ENCODE assay signal across 22 cellular contexts in genomic region chr17:28816540-28816939, GRCh38. TPM values are rescaled to one million over a fixed set of nuclear protein-coding genes. Genes with fewer than 3 reads are reported as not detected.
DNase-seq lines count a peak whose midpoint lies in the region; ATAC-seq and TF ChIP-seq lines count a peak whose summit lies in the region.
"Had no signal": no experiment of that assay in that cellular context is flagged by ENCODE, and none has a peak within 500 bp of the region (broad histone marks: within the 10 kb centered on the region; RNA-seq: fewer than 3 reads in every experiment).

No MANE protein-coding gene starts in this region.

- H3K9me3 Mint-ChIP-seq in activated CD8-positive, alpha-beta T cell treated with anti-CD3 and anti-CD28 coated beads for 36 hours, result no peaks in the 10 kb centered on the region
- H3K9me3 Mint-ChIP-seq in activated CD8-positive, alpha-beta T cell treated with anti-CD3 and anti-CD28 coated beads, Interleukin-2, amount 10 ng/mL, durations not matched to agents 7 days and 5 days (ENCODE audit: insufficient read depth), result no peaks in the 10 kb centered on the region
- no peaks in the 10 kb centered on the region for H3K9me3 Mint-ChIP-seq in central memory CD8-positive, alpha-beta T cell
- H3K9me3 Mint-ChIP-seq in neural crest cell, result no peaks in the 10 kb centered on the region
- H3K9me3 Mint-ChIP-seq in stimulated activated memory B cell treated with anti-CD40 and anti-IgM and Interleukin-4, amounts not matched to agents 10 μg/mL and 1 μg/mL and 100 μg/mL, for 72 hours, result no peaks in the 10 kb centered on the region

- TSS peak; percentile 20 for BruUV-seq in Panc1 (replicated peaks; lab: Mats Ljungman, UMichigan)

- TF ChIP-seq CTCF in activated CD8-positive, alpha-beta T cell treated with anti-CD3 and anti-CD28 coated beads for 36 hours (IDR thresholded peaks at IDR 0.05), result no peak
- TF ChIP-seq CTCF in Panc1 (IDR thresholded peaks at IDR 0.05), result no peak
- TF ChIP-seq CTCF in neural crest cell (conservative IDR thresholded peaks at IDR 0.05), result no peak

- no peaks in the 10 kb centered on the region for H3K36me3 Mint-ChIP-seq in activated CD8-positive, alpha-beta T cell treated with anti-CD3 and anti-CD28 coated beads for 36 hours (ENCODE audit: low read depth)
- H3K36me3 Mint-ChIP-seq in activated CD8-positive, alpha-beta T cell treated with anti-CD3 and anti-CD28 coated beads, Interleukin-2, amount 10 ng/mL, durations not matched to agents 7 days and 5 days (ENCODE audit: low read depth), result peaks cover 4% of the 10 kb centered on the region
- peaks cover 11% of the 10 kb centered on the region for H3K36me3 Mint-ChIP-seq in central memory CD8-positive, alpha-beta T cell (ENCODE audit: insufficient read depth)
- H3K36me3 Mint-ChIP-seq in neural crest cell (ENCODE audit: low read depth), result no peaks in the 10 kb centered on the region
- H3K36me3 Mint-ChIP-seq in stimulated activated memory B cell treated with anti-CD40 and anti-IgM and Interleukin-4, amounts not matched to agents 10 μg/mL and 1 μg/mL and 100 μg/mL, for 72 hours, result peaks cover 6% of the 10 kb centered on the region

- intact Hi-C loops in activated CD8-positive, alpha-beta T cell treated with anti-CD3 and anti-CD28 coated beads for 36 hours (cut with micrococcal nuclease), result loop anchor here (10.0 kb wide), 2 partner anchors 58 to 478 kb away; partner anchors contain the start of gene NUFIP2
- intact Hi-C loops in Panc1 (cut with micrococcal nuclease; ENCODE audit: unreplicated experiment), result no loop called here

- no peak for DNase-seq in activated CD8-positive, alpha-beta T cell treated with anti-CD3 and anti-CD28 coated beads for 36 hours
- no peak for DNase-seq in activated CD8-positive, alpha-beta T cell treated with anti-CD3 and anti-CD28 coated beads, Interleukin-2, amount 10 ng/mL, durations not matched to agents 7 days and 5 days
- DNase-seq in Panc1 (ENCODE audit: low read depth, low spot score) (no peak), neural crest cell (ENCODE audit: low read depth, low spot score) (no peak)
- no peak for DNase-seq in central memory CD8-positive, alpha-beta T cell (ENCODE audit: low spot score in 2 of 2)
- DNase-seq: 8988T, DMS53, GDM1, GOT3, IMR-90, NCI-H1694, NCI-H2081, NCI-H2171, NCI-H345, NCI-H524, NCI-H82, SJCRH30 had no signal

- H3K27ac ChIP-seq in Panc1 (ENCODE audit: low read length), result peak overlapping the region; percentile 19; the same call in 1 of the 2 replicates
- H3K27ac ChIP-seq: C4-2B, SJCRH30 had no signal

- no peak overlapping the region for H3K4me3 Mint-ChIP-seq in activated CD8-positive, alpha-beta T cell treated with anti-CD3 and anti-CD28 coated beads for 36 hours
- H3K4me3 Mint-ChIP-seq in activated CD8-positive, alpha-beta T cell treated with anti-CD3 and anti-CD28 coated beads, Interleukin-2, amount 10 ng/mL, durations not matched to agents 7 days and 5 days, result no peak overlapping the region
- no peak overlapping the region for H3K4me3 Mint-ChIP-seq in central memory CD8-positive, alpha-beta T cell
- peak overlapping the region; percentile 44 for H3K4me3 Mint-ChIP-seq in neural crest cell
- H3K4me3 Mint-ChIP-seq in stimulated activated memory B cell treated with anti-CD40 and anti-IgM and Interleukin-4, amounts not matched to agents 10 μg/mL and 1 μg/mL and 100 μg/mL, for 72 hours, result no peak overlapping the region

- peak overlapping the region; percentile 38 for H3K27ac Mint-ChIP-seq in activated CD8-positive, alpha-beta T cell treated with anti-CD3 and anti-CD28 coated beads for 36 hours
- no peak overlapping the region for H3K27ac Mint-ChIP-seq in activated CD8-positive, alpha-beta T cell treated with anti-CD3 and anti-CD28 coated beads, Interleukin-2, amount 10 ng/mL, durations not matched to agents 7 days and 5 days
- H3K27ac Mint-ChIP-seq in central memory CD8-positive, alpha-beta T cell (ENCODE audit: low read depth), result peak overlapping the region; percentile 46
- H3K27ac Mint-ChIP-seq in neural crest cell (ENCODE audit: unreplicated experiment), result no peak overlapping the region
- H3K27ac Mint-ChIP-seq in stimulated activated memory B cell treated with anti-CD40 and anti-IgM and Interleukin-4, amounts not matched to agents 10 μg/mL and 1 μg/mL and 100 μg/mL, for 72 hours, result no peak overlapping the region

- H3K4me3 ChIP-seq in Panc1 (ENCODE audit: low read depth in 2 of 2, low read length in 2 of 2), result no peak overlapping the region
- H3K4me3 ChIP-seq: SJCRH30 had no signal

- peaks cover 2% of the 10 kb centered on the region; the same call in 1 of the 2 replicates for H3K36me3 ChIP-seq in Panc1 (ENCODE audit: control insufficient read depth, insufficient read depth, low read length)
- H3K36me3 ChIP-seq: SJCRH30 had no signal

- peaks cover 10% of the 10 kb centered on the region for H3K4me1 ChIP-seq in Panc1 (ENCODE audit: control insufficient read depth, insufficient read depth, low read length)

- POLR2A ChIA-PET in activated CD8-positive, alpha-beta T cell treated with anti-CD3 and anti-CD28 coated beads for 36 hours (lab: Charles Lee), result no interaction called here
- POLR2A ChIA-PET in activated CD8-positive, alpha-beta T cell treated with anti-CD3 and anti-CD28 coated beads, Interleukin-2, amount 10 ng/mL, durations not matched to agents 7 days and 5 days (lab: Charles Lee), result no interaction called here
- POLR2A ChIA-PET in Panc1 (lab: Charles Lee), result no interaction called here

- H3K4me1 Mint-ChIP-seq in activated CD8-positive, alpha-beta T cell treated with anti-CD3 and anti-CD28 coated beads for 36 hours (ENCODE audit: low read depth), result peaks cover 16% of the 10 kb centered on the region
- peaks cover 17% of the 10 kb centered on the region for H3K4me1 Mint-ChIP-seq in activated CD8-positive, alpha-beta T cell treated with anti-CD3 and anti-CD28 coated beads, Interleukin-2, amount 10 ng/mL, durations not matched to agents 7 days and 5 days (ENCODE audit: low read depth)
- peaks cover 17% of the 10 kb centered on the region for H3K4me1 Mint-ChIP-seq in central memory CD8-positive, alpha-beta T cell
- peaks cover 27% of the 10 kb centered on the region for H3K4me1 Mint-ChIP-seq in neural crest cell
- peaks cover 3% of the 10 kb centered on the region for H3K4me1 Mint-ChIP-seq in stimulated activated memory B cell treated with anti-CD40 and anti-IgM and Interleukin-4, amounts not matched to agents 10 μg/mL and 1 μg/mL and 100 μg/mL, for 72 hours

- ATAC-seq in activated CD8-positive, alpha-beta T cell treated with anti-CD3 and anti-CD28 coated beads for 36 hours, result no peak
- ATAC-seq in activated CD8-positive, alpha-beta T cell treated with anti-CD3 and anti-CD28 coated beads, Interleukin-2, amount 10 ng/mL, durations not matched to agents 7 days and 5 days, result no peak
- no peak for ATAC-seq in Panc1
- ATAC-seq in central memory CD8-positive, alpha-beta T cell (replicated peaks; ENCODE audit: extremely low read depth, poor library complexity, severe bottlenecking), result no peak
- no peak for ATAC-seq in GM21423 (IDR thresholded peaks at IDR 0.05; ENCODE audit: unreplicated experiment)
- ATAC-seq in GM19463 (IDR thresholded peaks at IDR 0.05; ENCODE audit: unreplicated experiment), result no peak
- no peak for ATAC-seq in stimulated activated memory B cell treated with anti-CD40 and anti-IgM and Interleukin-4, amounts not matched to agents 10 μg/mL and 1 μg/mL and 100 μg/mL, for 72 hours
- ATAC-seq: HCT116 had no signal

- H3K27me3 Mint-ChIP-seq in activated CD8-positive, alpha-beta T cell treated with anti-CD3 and anti-CD28 coated beads for 36 hours, result no peaks in the 10 kb centered on the region
- no peaks in the 10 kb centered on the region for H3K27me3 Mint-ChIP-seq in activated CD8-positive, alpha-beta T cell treated with anti-CD3 and anti-CD28 coated beads, Interleukin-2, amount 10 ng/mL, durations not matched to agents 7 days and 5 days (ENCODE audit: low read depth)
- no peaks in the 10 kb centered on the region for H3K27me3 Mint-ChIP-seq in central memory CD8-positive, alpha-beta T cell
- no peaks in the 10 kb centered on the region for H3K27me3 Mint-ChIP-seq in neural crest cell (ENCODE audit: low read depth)
- no peaks in the 10 kb centered on the region for H3K27me3 Mint-ChIP-seq in stimulated activated memory B cell treated with anti-CD40 and anti-IgM and Interleukin-4, amounts not matched to agents 10 μg/mL and 1 μg/mL and 100 μg/mL, for 72 hours

- H3K27me3 ChIP-seq in Panc1 (ENCODE audit: control insufficient read depth, insufficient read depth, low read length), result no peaks in the 10 kb centered on the region
- H3K27me3 ChIP-seq: SJCRH30 had no signal

- in situ Hi-C loops in Panc1 (cut with HindIII; ENCODE audit: low pct_unique_long_range_greater_than_20kb, low sequenced_read_pairs), result loop anchor here (10.0 kb wide), 1 partner anchor 52 kb away; no protein-coding TSS in a partner anchor

- no peaks in the 10 kb centered on the region for H3K9me3 ChIP-seq in Panc1 (ENCODE audit: control insufficient read depth, insufficient read depth, low read depth, low read length)
- H3K9me3 ChIP-seq: SJCRH30 had no signal

- CTCF ChIA-PET in activated CD8-positive, alpha-beta T cell treated with anti-CD3 and anti-CD28 coated beads for 36 hours (lab: Charles Lee), result no interaction called here
- CTCF ChIA-PET in activated CD8-positive, alpha-beta T cell treated with anti-CD3 and anti-CD28 coated beads, Interleukin-2, amount 10 ng/mL, durations not matched to agents 7 days and 5 days (lab: Charles Lee), result interaction anchor here (0.6 kb wide), 1 partner anchor 35 kb away, joined by 3 read pairs; no protein-coding TSS in a partner anchor
- CTCF ChIA-PET in Panc1 (lab: Charles Lee), result no interaction called here

RNA-seq across cellular contexts. Expression of gene FAM222B, which starts 26.1 kb away (rescaled TPM):
- 10 to 100 TPM; 14.7 to 15.2 TPM for total RNA-seq in activated CD8-positive, alpha-beta T cell treated with anti-CD3 and anti-CD28 coated beads for 36 hours
- 10 to 100 TPM; 15.4 to 17.1 TPM for total RNA-seq in activated CD8-positive, alpha-beta T cell treated with anti-CD3 and anti-CD28 coated beads, Interleukin-2, amount 10 ng/mL, durations not matched to agents 7 days and 5 days
- 38.5 TPM for total RNA-seq in Panc1 (2021; ENCODE audit: unreplicated experiment)
- 30.9 TPM for polyA plus RNA-seq in Panc1 (2012; ENCODE audit: insufficient read length)
- total RNA-seq in neural crest cell, result 29.6 and 33.0 TPM in 2 replicates

RNA-seq across cellular contexts. Expression of gene ERAL1, which starts 38.3 kb away (rescaled TPM):
- 10 to 100 TPM; 58.2 to 60.0 TPM for total RNA-seq in activated CD8-positive, alpha-beta T cell treated with anti-CD3 and anti-CD28 coated beads for 36 hours
- total RNA-seq in activated CD8-positive, alpha-beta T cell treated with anti-CD3 and anti-CD28 coated beads, Interleukin-2, amount 10 ng/mL, durations not matched to agents 7 days and 5 days, result 10 to 100 TPM; 46.3 to 50.7 TPM
- total RNA-seq in Panc1 (2021; ENCODE audit: unreplicated experiment) (74.2 TPM), neural crest cell (63.0 and 64.4 TPM in 2 replicates)
- polyA plus RNA-seq in Panc1 (2012; ENCODE audit: insufficient read length), result 62.9 TPM

Comparison
In these comparisons a context has a peak if more than half of its experiments do, and no peak if none do; other contexts are left out.
1. H3K27ac Mint-ChIP-seq: peak in activated CD8-positive, alpha-beta T cell treated with anti-CD3 and anti-CD28 coated beads for 36 hours (single experiment) and central memory CD8-positive, alpha-beta T cell (single experiment); none in activated CD8-positive, alpha-beta T cell treated with anti-CD3 and anti-CD28 coated beads, Interleukin-2, amount 10 ng/mL, durations not matched to agents 7 days and 5 days (single experiment), neural crest cell (single experiment) and stimulated activated memory B cell treated with anti-CD40 and anti-IgM and Interleukin-4, amounts not matched to agents 10 μg/mL and 1 μg/mL and 100 μg/mL, for 72 hours (single experiment).